ENCODE assay signal across 8 cellular contexts in genomic region chr9:12775373-12775962, GRCh38. TPM values are rescaled to one million over a fixed set of nuclear protein-coding genes. Genes with fewer than 3 reads are reported as not detected.
DNase-seq lines count a peak whose midpoint lies in the region; ATAC-seq and TF ChIP-seq lines count a peak whose summit lies in the region.

No MANE protein-coding gene starts in this region.

- DNase-seq in D341Med (ENCODE audit: low spot score): peak; percentile 58
- DNase-seq in WTC11 (ENCODE audit: low spot score): peak; percentile 40
- peak; percentile 56 for DNase-seq in hepatocyte (ENCODE audit: low spot score)
- DNase-seq in sigmoid colon: peak; percentile 67
- DNase-seq in HT-29 (ENCODE audit: low spot score): no peak
- DNase-seq in NCI-H1436 (lab: John Stamatoyannopoulos, UW): no peak

- H3K4me1 Mint-ChIP-seq in WTC11: peaks cover 8% of the 10 kb centered on the region; the same call in 1 of the 2 replicates

- no peaks in the 10 kb centered on the region for H3K36me3 ChIP-seq in hepatocyte (replicated peaks; ENCODE audit: insufficient read depth, low read depth)
- no peaks in the 10 kb centered on the region for H3K36me3 ChIP-seq in sigmoid colon

- ATAC-seq in HG02759 (IDR thresholded peaks at IDR 0.05; ENCODE audit: unreplicated experiment) (peak; percentile 15), WTC11 (peak; percentile 7), HG03342 (IDR thresholded peaks at IDR 0.05; ENCODE audit: unreplicated experiment) (no peak)

- H3K9me3 ChIP-seq in hepatocyte (ENCODE audit: low read depth): no peaks in the 10 kb centered on the region
- no peaks in the 10 kb centered on the region for H3K9me3 ChIP-seq in sigmoid colon

- TF ChIP-seq EP300 in sigmoid colon (IDR thresholded peaks at IDR 0.05): no peak

- peak overlapping the region; percentile 89 for H3K4me3 Mint-ChIP-seq in WTC11

- H3K4me1 ChIP-seq in hepatocyte (ENCODE audit: insufficient read depth): no peaks in the 10 kb centered on the region
- H3K4me1 ChIP-seq in sigmoid colon: peaks cover 0 to 34% (median 22%) of the 10 kb centered on the region in 4 donors

- H3K4me2 ChIP-seq in hepatocyte: peak overlapping the region; percentile 76

- H3K27me3 Mint-ChIP-seq in WTC11 (ENCODE audit: low read depth): peaks cover 17% of the 10 kb centered on the region

- CTCF ChIA-PET in WTC11 (lab: Charles Lee): interaction anchor here (1.0 to 3.2 kb wide), 8 partner anchors 23 to 313 kb away, joined by 3 to 50 read pairs (median 4); no protein-coding TSS in a partner anchor

- H3K36me3 Mint-ChIP-seq in WTC11: no peaks in the 10 kb centered on the region

- WGBS in hepatocyte (ENCODE audit: low lambda C conversion rate, missing lambda C conversion rate): 2% methylated on average over 29 of the region's 37 CpGs
- WGBS in sigmoid colon, 2 donors: 1% methylated on average over 37 of the region's 37 CpGs

- H2AFZ ChIP-seq in hepatocyte: peak overlapping the region; percentile 48

- no peaks in the 10 kb centered on the region for H4K20me1 ChIP-seq in hepatocyte (ENCODE audit: insufficient read depth, poor library complexity, severe bottlenecking)

- intact Hi-C loops in sigmoid colon (cut with DNase I): loop anchor here (1.0 to 5.0 kb wide), 3 partner anchors 55 to 197 kb away; no protein-coding TSS in a partner anchor

- H3K79me2 ChIP-seq in hepatocyte: peaks cover 40% of the 10 kb centered on the region

- no peaks in the 10 kb centered on the region for H3K9me2 ChIP-seq in hepatocyte (replicated peaks; ENCODE audit: insufficient read depth)

- no peaks in the 10 kb centered on the region for H3K27me3 ChIP-seq in hepatocyte
- H3K27me3 ChIP-seq in sigmoid colon: no peaks in the 10 kb centered on the region

- peak overlapping the region; percentile 99 for H3K27ac ChIP-seq in hepatocyte
- peak overlapping the region; percentile 89 to 97 (median 94) for H3K27ac ChIP-seq in sigmoid colon

- H3K4me3 ChIP-seq in hepatocyte (peak overlapping the region; percentile 87), sigmoid colon (peak overlapping the region; percentile 76 to 89 (median 82))

- H3K9me3 Mint-ChIP-seq in WTC11: no peaks in the 10 kb centered on the region

- H3K27ac Mint-ChIP-seq in WTC11: peak overlapping the region; percentile 10; the same call in 1 of the 2 replicates

- POLR2A ChIA-PET in WTC11 (lab: Charles Lee): interaction anchor here (0.7 kb wide), 1 partner anchor 109 kb away, joined by 3 read pairs; no protein-coding TSS in a partner anchor

- no peak for TF ChIP-seq CTCF in WTC11 (IDR thresholded peaks at IDR 0.05)
- TF ChIP-seq CTCF in hepatocyte (IDR thresholded peaks at IDR 0.05; ENCODE audit: poor library complexity): no peak
- no peak for TF ChIP-seq CTCF in sigmoid colon (IDR thresholded peaks at IDR 0.05)

- TF ChIP-seq POLR2A in sigmoid colon (IDR thresholded peaks at IDR 0.05): no peak

TF ChIP-seq in WTC11, 78 proteins besides CTCF, POLR2A, EP300 and RAD21:
- TF ChIP-seq ZBTB43 (CRISPR knock-in tag; IDR thresholded peaks at IDR 0.05): 0 out of 2 replicates have a peak, but pooled peaks have one; percentile 62
- TF ChIP-seq ARID4B (CRISPR knock-in tag; IDR thresholded peaks at IDR 0.05; ENCODE audit: borderline replicate concordance): no peak

RNA-seq across cellular contexts. Expression of gene LURAP1L, which starts 0.6 kb away (rescaled TPM):
- total RNA-seq in WTC11 (2021): 1.2 to 1.7 TPM (median 1.3 TPM) in 3 replicates
- total RNA-seq in hepatocyte: 37.6 and 40.2 TPM in 2 replicates
- 36.1 and 42.5 TPM in 2 replicates for polyA plus RNA-seq in hepatocyte
- total RNA-seq in sigmoid colon: 10 to 100 TPM; 17.8 to 29.3 (median 24.5) TPM
- polyA plus RNA-seq in sigmoid colon: 10 to 100 TPM; 16.2 to 38.4 (median 20.3) TPM
- 26.8 and 27.0 TPM in 2 replicates for total RNA-seq in HT-29 (2014; rRNA removed; shearing (Covaris generic))

Comparison
In these comparisons a context has a peak if more than half of its experiments do, and no peak if none do; other contexts are left out.
1. DNase-seq: peak in D341Med (single experiment), WTC11 (single experiment), hepatocyte (single experiment) and sigmoid colon (single experiment); none in HT-29 (single experiment) and NCI-H1436 (single experiment).